In genomic region chr1:211326528-211327340, GRCh38 we compare ENCODE assay signal across 8 cellular contexts. TPM values are rescaled to one million over a fixed set of nuclear protein-coding genes. Genes with fewer than 3 reads are reported as not detected.
A peak's percentile ranks its signal among the peaks of the same experiment; 100 is the strongest.
DNase-seq lines count a peak whose midpoint lies in the region; ATAC-seq and TF ChIP-seq lines count a peak whose summit lies in the region.

TSS of gene TRAF5 (plus strand) at chr1:211326833. CDS start at chr1:211353240, 26,407 bp downstream.

- H3K27ac ChIP-seq in muscle layer of duodenum (ENCODE audit: low read length) (peak within 1 kb of the TSS; percentile 80), testis (peak within 1 kb of the TSS; percentile 77 to 91)

- peaks cover 67% of the 10 kb centered on the region for H3K4me1 Mint-ChIP-seq in activated CD8-positive, alpha-beta memory T cell treated with anti-CD3 and anti-CD28 coated beads, Interleukin-2, amount 10 ng/mL, durations not matched to agents 7 days and 5 days

- H3K9me3 ChIP-seq in muscle layer of duodenum (ENCODE audit: control insufficient read depth in 1 of 2, low read length in 2 of 2) (no peaks in the 10 kb centered on the region), testis (no peaks in the 10 kb centered on the region)

- TF ChIP-seq CTCF in HFF-Myc (IDR thresholded peaks at IDR 0.05; ENCODE audit: low read depth, low read length, missing control alignments) (no peak), testis (IDR thresholded peaks at IDR 0.05) (no peak)

- H3K36me3 Mint-ChIP-seq in activated CD8-positive, alpha-beta memory T cell treated with anti-CD3 and anti-CD28 coated beads, Interleukin-2, amount 10 ng/mL, durations not matched to agents 7 days and 5 days, result peaks cover 17% of the 10 kb centered on the region

- peak within 1 kb of the TSS; percentile 93 for H3K27ac Mint-ChIP-seq in activated CD8-positive, alpha-beta memory T cell treated with anti-CD3 and anti-CD28 coated beads, Interleukin-2, amount 10 ng/mL, durations not matched to agents 7 days and 5 days

- CTCF ChIA-PET in activated CD8-positive, alpha-beta memory T cell treated with anti-CD3 and anti-CD28 coated beads, Interleukin-2, amount 10 ng/mL, durations not matched to agents 7 days and 5 days (lab: Charles Lee), result interaction anchor here (0.7 to 9.8 kb wide), 17 partner anchors 8 to 186 kb away, joined by 3 to 85 read pairs (median 5); no protein-coding TSS in a partner anchor

- H3K27me3 Mint-ChIP-seq in activated CD8-positive, alpha-beta memory T cell treated with anti-CD3 and anti-CD28 coated beads, Interleukin-2, amount 10 ng/mL, durations not matched to agents 7 days and 5 days, result no peaks in the 10 kb centered on the region

- peak within 1 kb of the TSS; percentile 85 for H3K4me3 Mint-ChIP-seq in activated CD8-positive, alpha-beta memory T cell treated with anti-CD3 and anti-CD28 coated beads, Interleukin-2, amount 10 ng/mL, durations not matched to agents 7 days and 5 days

- DNase-seq in DMS153 treated with DMSO at 0.1 percent for 48 hours (lab: John Stamatoyannopoulos, UW; ENCODE audit: unreplicated experiment), result peak; percentile 49
- DNase-seq in DMS153 (lab: John Stamatoyannopoulos, UW), result no peak
- DNase-seq in HFF-Myc (ENCODE audit: extremely low read depth, low read depth), result no peak
- DNase-seq in NCI-H2196 (lab: John Stamatoyannopoulos, UW; ENCODE audit: unreplicated experiment), result peak; percentile 51
- peak; percentile 61 for DNase-seq in activated CD8-positive, alpha-beta memory T cell treated with anti-CD3 and anti-CD28 coated beads, Interleukin-2, amount 10 ng/mL, durations not matched to agents 7 days and 5 days
- peak; percentile 77 for DNase-seq in testis

- no peaks in the 10 kb centered on the region for H3K27me3 ChIP-seq in muscle layer of duodenum (ENCODE audit: low read depth, low read length)
- H3K27me3 ChIP-seq in testis, result no peaks in the 10 kb centered on the region

- no peaks in the 10 kb centered on the region for H3K36me3 ChIP-seq in muscle layer of duodenum (ENCODE audit: control insufficient read depth in 1 of 2, insufficient read depth in 2 of 2, low read length in 2 of 2)
- H3K36me3 ChIP-seq in testis (ENCODE audit: low read depth, missing control alignments), result no peaks in the 10 kb centered on the region

- 0 to 2% methylated on average over 15 to 62 of the region's 91 CpGs for WGBS in testis, 2 donors

- peak; percentile 46 for ATAC-seq in activated CD8-positive, alpha-beta memory T cell treated with anti-CD3 and anti-CD28 coated beads, Interleukin-2, amount 10 ng/mL, durations not matched to agents 7 days and 5 days
- peak; percentile 19 for ATAC-seq in esophagus mucosa

- H3K4me3 ChIP-seq in HFF-Myc (replicated peaks; ENCODE audit: low read depth, low read length) (peak within 1 kb of the TSS; percentile 63), muscle layer of duodenum (ENCODE audit: low read depth in 1 of 2, low read length in 2 of 2) (peak within 1 kb of the TSS; percentile 68 to 77), testis (peak within 1 kb of the TSS; percentile 72 to 84)

- TF ChIP-seq POLR2A in testis (IDR thresholded peaks at IDR 0.05), result no peak

- intact Hi-C loops in testis (cut with DNase I; ENCODE audit: low total_unique reads), result no loop called here

- no peaks in the 10 kb centered on the region for H3K9me3 Mint-ChIP-seq in activated CD8-positive, alpha-beta memory T cell treated with anti-CD3 and anti-CD28 coated beads, Interleukin-2, amount 10 ng/mL, durations not matched to agents 7 days and 5 days (ENCODE audit: low read depth)

- H3K4me1 ChIP-seq in muscle layer of duodenum (ENCODE audit: control insufficient read depth in 1 of 2, insufficient read depth in 2 of 2, low read length in 2 of 2) (peaks cover 3 to 7% of the 10 kb centered on the region in 2 donors), testis (peaks cover 27% of the 10 kb centered on the region)

RNA-seq across cellular contexts. Expression of gene TRAF5, which starts in this region (rescaled TPM):
- 10 to 100 TPM; 49.7 to 63.2 TPM for total RNA-seq in activated CD8-positive, alpha-beta memory T cell treated with anti-CD3 and anti-CD28 coated beads, Interleukin-2, amount 10 ng/mL, durations not matched to agents 7 days and 5 days
- total RNA-seq in esophagus mucosa, result 2.8 TPM
- 10 to 100 TPM; 20.3 to 22.2 TPM for total RNA-seq in testis
- 25.1 TPM for polyA plus RNA-seq in testis (ENCODE audit: insufficient read depth, low read depth, low replicate concordance)

Comparison
In these comparisons a context has a peak if more than half of its experiments do, and no peak if none do; other contexts are left out.
1. DNase-seq: peak in DMS153 treated with DMSO at 0.1 percent for 48 hours (single experiment), NCI-H2196 (single experiment), activated CD8-positive, alpha-beta memory T cell treated with anti-CD3 and anti-CD28 coated beads, Interleukin-2, amount 10 ng/mL, durations not matched to agents 7 days and 5 days (single experiment) and testis (single experiment); none in DMS153 (single experiment) and HFF-Myc (single experiment).
2. Peak in every context shown above with its lines, with median percentiles within 50 percentile points of each other: H3K4me3 ChIP-seq.